In genomic region chr1:236066828-236067386, GRCh38 we compare ENCODE assay signal across 9 cellular contexts. TPM values are rescaled to one million over a fixed set of nuclear protein-coding genes. Genes with fewer than 3 reads are reported as not detected.
DNase-seq lines count a peak whose midpoint lies in the region; ATAC-seq and TF ChIP-seq lines count a peak whose summit lies in the region.
"Had no signal": no experiment of that assay in that cellular context is flagged by ENCODE, and none has a peak within 500 bp of the region (broad histone marks: within the 10 kb centered on the region; RNA-seq: fewer than 3 reads in every experiment).

No MANE protein-coding gene starts in this region.

- peaks cover 22% of the 10 kb centered on the region for H3K4me1 ChIP-seq in mucosa of stomach (ENCODE audit: control insufficient read depth, insufficient read depth, low read length)

- DNase-seq in GM13977 (ENCODE audit: low spot score) = peak; percentile 91
- DNase-seq in RPMI7951 (ENCODE audit: low read depth) = peak; percentile 54
- DNase-seq in activated naive CD4-positive, alpha-beta T cell treated with Interleukin-2 at 50 U/mL for 16 hours = peak; percentile 69
- peak; percentile 67 to 81 for DNase-seq in stimulated activated naive CD8-positive, alpha-beta T cell treated with anti-CD3 and anti-CD28 coated beads, Interleukin-15, amount 100 ng/mL, for 72 hours
- DNase-seq in DMS79 treated with DMSO at 0.1 percent for 48 hours (lab: John Stamatoyannopoulos, UW) = no peak
- no peak for DNase-seq in Ammon's horn (ENCODE audit: low spot score)

- H3K36me3 ChIP-seq in mucosa of stomach (ENCODE audit: control insufficient read depth, insufficient read depth, low read length) = no peaks in the 10 kb centered on the region

- H3K27me3 ChIP-seq in mucosa of stomach (ENCODE audit: control insufficient read depth, insufficient read depth, low read length) = peaks cover 38% of the 10 kb centered on the region

- H3K9me3 Mint-ChIP-seq in stimulated activated naive CD8-positive, alpha-beta T cell treated with anti-CD3 and anti-CD28 coated beads, Interleukin-15, amount 100 ng/mL, for 72 hours = no peaks in the 10 kb centered on the region

- ATAC-seq in HG02759 (IDR thresholded peaks at IDR 0.05; ENCODE audit: unreplicated experiment) = peak; percentile 82
- ATAC-seq in stimulated activated naive CD8-positive, alpha-beta T cell treated with anti-CD3 and anti-CD28 coated beads, Interleukin-15, amount 100 ng/mL, for 72 hours = peak; percentile 96
- ATAC-seq: HCT116 had no signal

- H3K27ac Mint-ChIP-seq in stimulated activated naive CD8-positive, alpha-beta T cell treated with anti-CD3 and anti-CD28 coated beads, Interleukin-15, amount 100 ng/mL, for 72 hours = peak overlapping the region in 1 of 2 donors; percentile 12

- in situ Hi-C loops in GM13977 (cut with MboI; ENCODE audit: low pct_unique_long_range_greater_than_20kb, low sequenced_read_pairs, unreplicated experiment) = no loop called here

- H3K4me3 ChIP-seq in mucosa of stomach (ENCODE audit: low read length) = no peak overlapping the region

- no peaks in the 10 kb centered on the region for H3K9me3 ChIP-seq in mucosa of stomach (ENCODE audit: control insufficient read depth, low read length)

- peaks cover 21% of the 10 kb centered on the region for H3K4me1 Mint-ChIP-seq in stimulated activated naive CD8-positive, alpha-beta T cell treated with anti-CD3 and anti-CD28 coated beads, Interleukin-15, amount 100 ng/mL, for 72 hours

- peak overlapping the region; percentile 35 to 50 for H3K4me3 Mint-ChIP-seq in stimulated activated naive CD8-positive, alpha-beta T cell treated with anti-CD3 and anti-CD28 coated beads, Interleukin-15, amount 100 ng/mL, for 72 hours

- H3K27me3 Mint-ChIP-seq in stimulated activated naive CD8-positive, alpha-beta T cell treated with anti-CD3 and anti-CD28 coated beads, Interleukin-15, amount 100 ng/mL, for 72 hours = peaks cover 61% of the 10 kb centered on the region

- peak overlapping the region; percentile 8 for H3K9ac ChIP-seq in mucosa of stomach (ENCODE audit: low read length)

- no peak for TF ChIP-seq CTCF in GM13977 (IDR thresholded peaks at IDR 0.05; ENCODE audit: extremely low read depth, insufficient read depth, missing control alignments)

RNA-seq across cellular contexts. Expression of gene NID1, which starts 2.0 kb away (rescaled TPM):
- 50.9 and 60.2 TPM in 2 replicates for total RNA-seq in RPMI7951 (2014; rRNA removed; shearing (Covaris generic))

Comparison
In these comparisons a context has a peak if more than half of its experiments do, and no peak if none do; other contexts are left out.
1. DNase-seq: peak in GM13977 (single experiment), RPMI7951 (single experiment), activated naive CD4-positive, alpha-beta T cell treated with Interleukin-2 at 50 U/mL for 16 hours (single experiment) and stimulated activated naive CD8-positive, alpha-beta T cell treated with anti-CD3 and anti-CD28 coated beads, Interleukin-15, amount 100 ng/mL, for 72 hours (2 of 2); none in DMS79 treated with DMSO at 0.1 percent for 48 hours (single experiment) and Ammon's horn (single experiment).